In the genomic region with DNA sequence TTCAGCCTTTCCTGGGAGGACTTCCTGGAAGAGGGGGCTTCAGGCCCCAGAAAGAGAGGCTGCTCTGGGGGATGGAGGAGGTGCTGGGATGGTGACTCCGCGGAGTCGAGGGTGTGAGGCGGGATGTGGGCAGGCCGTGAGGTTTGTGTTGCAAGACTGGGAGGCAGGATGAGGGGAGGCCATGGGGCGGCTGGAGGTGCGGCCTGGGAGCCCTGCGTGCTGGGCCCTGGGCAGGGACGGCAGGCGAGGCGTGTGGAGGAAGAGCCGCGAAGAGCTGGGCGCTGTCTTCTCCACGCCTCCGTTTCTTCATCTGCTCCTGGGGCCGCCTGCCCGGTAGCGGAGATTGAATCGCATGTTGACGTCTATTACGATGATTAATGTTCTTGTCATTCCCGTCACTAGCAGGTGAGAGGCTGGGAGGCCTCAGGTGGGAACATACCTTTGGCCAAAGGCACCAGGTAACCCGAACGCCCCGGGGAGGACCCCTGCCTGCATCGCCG, we compare ENCODE assay signal across 8 cellular contexts.
A peak's percentile ranks its signal among the peaks of the same experiment; 100 is the strongest.
DNase-seq lines count a peak whose midpoint lies in the region; ATAC-seq and TF ChIP-seq lines count a peak whose summit lies in the region.

No MANE protein-coding gene starts in this region.

- TF ChIP-seq CTCF in epithelial cell of esophagus (IDR thresholded peaks at IDR 0.05; ENCODE audit: insufficient read depth, low read depth, low read length, missing control alignments) (no peak), nephron progenitor cell (IDR thresholded peaks at IDR 0.05) (no peak)

- H3K4me1 ChIP-seq in subcutaneous abdominal adipose tissue (ENCODE audit: control insufficient read depth in 5 of 5, insufficient read depth in 5 of 5, low read length in 5 of 5) = peaks cover 0 to 53% (median 43%) of the 10 kb centered on the region in 5 donors

- peaks cover 0 to 4% (median 0%) of the 10 kb centered on the region in 5 donors for H3K9me3 ChIP-seq in subcutaneous abdominal adipose tissue (ENCODE audit: control insufficient read depth in 5 of 5, low read length in 5 of 5)

- no peaks in the 10 kb centered on the region for H3K36me3 ChIP-seq in subcutaneous abdominal adipose tissue (ENCODE audit: control insufficient read depth in 5 of 5, insufficient read depth in 5 of 5, low read length in 5 of 5)

- peak overlapping the region; percentile 77 for H3K4me3 Mint-ChIP-seq in nephron progenitor cell

- H3K4me3 ChIP-seq in epithelial cell of esophagus (ENCODE audit: low read length) = peak overlapping the region; percentile 57
- peak overlapping the region in 4 of 5 donors; percentile 66 to 80 (median 70) for H3K4me3 ChIP-seq in subcutaneous abdominal adipose tissue (ENCODE audit: low read depth in 1 of 5, low read length in 5 of 5)

- peaks cover 17% of the 10 kb centered on the region for H3K36me3 Mint-ChIP-seq in nephron progenitor cell (ENCODE audit: low read depth)

- H3K27ac Mint-ChIP-seq in nephron progenitor cell = no peak overlapping the region

- peaks cover 1 to 17% (median 6%) of the 10 kb centered on the region in 5 donors for H3K27me3 ChIP-seq in subcutaneous abdominal adipose tissue (ENCODE audit: control insufficient read depth in 5 of 5, insufficient read depth in 4 of 5, low read length in 5 of 5)

- peaks cover 27% of the 10 kb centered on the region for H3K4me1 Mint-ChIP-seq in nephron progenitor cell

- no peak overlapping the region for H3K27ac ChIP-seq in subcutaneous abdominal adipose tissue (ENCODE audit: low read depth, low read length)

- DNase-seq in NCI-H226 (peak; percentile 90), epithelial cell of esophagus (ENCODE audit: low read depth) (peak; percentile 97), nephron progenitor cell (no peak), cerebellar nuclear complex (lab: John Stamatoyannopoulos, UW) (no peak), retina (no peak)
- DNase-seq in activated CD8-positive, alpha-beta memory T cell treated with anti-CD3 and anti-CD28 coated beads for 48 hours (ENCODE audit: low read depth in 2 of 3, low spot score in 2 of 3) = peak; percentile 52 to 62 (median 57)

- peak overlapping the region in 2 of 5 donors; percentile 51 to 56 for H3K9ac ChIP-seq in subcutaneous abdominal adipose tissue (ENCODE audit: low read length in 5 of 5)

- peaks cover 30% of the 10 kb centered on the region for H3K9me3 Mint-ChIP-seq in nephron progenitor cell

- peak; percentile 13 for ATAC-seq in GM21528 (IDR thresholded peaks at IDR 0.05; ENCODE audit: low FRiP score, unreplicated experiment)

- peaks cover 46% of the 10 kb centered on the region for H3K27me3 Mint-ChIP-seq in nephron progenitor cell (ENCODE audit: low read depth, poor library complexity)

Comparison
In these comparisons a context has a peak if more than half of its experiments do, and no peak if none do; other contexts are left out.
1. DNase-seq: peak in NCI-H226 (single experiment), activated CD8-positive, alpha-beta memory T cell treated with anti-CD3 and anti-CD28 coated beads for 48 hours (3 of 3) and epithelial cell of esophagus (single experiment); none in nephron progenitor cell (single experiment), cerebellar nuclear complex (0 of 2) and retina (single experiment).